Comparison of ENCODE assay signal across 14 cellular contexts in genomic region chr5:126455728-126456127, GRCh38.
"Had no signal": no experiment of that assay in that cellular context is flagged by ENCODE, and none has a peak within 500 bp of the region (broad histone marks: within the 10 kb centered on the region; RNA-seq: fewer than 3 reads in every experiment).

No MANE protein-coding gene starts in this region.

- H3K9me3 Mint-ChIP-seq: activated naive CD8-positive, alpha-beta T cell treated with anti-CD3 and anti-CD28 coated beads, Interleukin-2, amount 50 U/mL, for 24 hours; stimulated activated naive CD8-positive, alpha-beta T cell treated with anti-CD3 and anti-CD28 coated beads, Interleukin-15, Interleukin-2, amounts not matched to agents 100 ng/mL and 50 ng/mL, for 24 hours had no signal

- H3K27ac Mint-ChIP-seq: activated CD8-positive, alpha-beta T cell treated with anti-CD3 and anti-CD28 coated beads for 36 hours; activated naive CD8-positive, alpha-beta T cell treated with anti-CD3 and anti-CD28 coated beads, Interleukin-2, amount 50 U/mL, for 24 hours; neural progenitor cell; stimulated activated naive CD8-positive, alpha-beta T cell treated with anti-CD3 and anti-CD28 coated beads, Interleukin-15, Interleukin-2, amounts not matched to agents 100 ng/mL and 50 ng/mL, for 24 hours had no signal

- H3K36me3 ChIP-seq: gastrocnemius medialis, neural progenitor cell, pancreas, thoracic aorta had no signal

- H3K4me3 Mint-ChIP-seq: activated CD4-positive, alpha-beta T cell treated with anti-CD3 and anti-CD28 coated beads for 36 hours; activated CD8-positive, alpha-beta T cell treated with anti-CD3 and anti-CD28 coated beads for 36 hours; activated naive CD8-positive, alpha-beta T cell treated with anti-CD3 and anti-CD28 coated beads, Interleukin-2, amount 50 U/mL, for 24 hours; neural progenitor cell; stimulated activated naive CD8-positive, alpha-beta T cell treated with anti-CD3 and anti-CD28 coated beads, Interleukin-15, Interleukin-2, amounts not matched to agents 100 ng/mL and 50 ng/mL, for 24 hours had no signal

- H3K36me3 Mint-ChIP-seq: neural progenitor cell had no signal

- H3K4me1 Mint-ChIP-seq: neural progenitor cell had no signal

- FAIRE-seq: endometrium, pancreas, urothelium cell line had no signal

- ATAC-seq: activated CD4-positive, alpha-beta T cell treated with anti-CD3 and anti-CD28 coated beads for 36 hours; activated CD8-positive, alpha-beta T cell treated with anti-CD3 and anti-CD28 coated beads for 36 hours; activated naive CD8-positive, alpha-beta T cell treated with anti-CD3 and anti-CD28 coated beads, Interleukin-2, amount 50 U/mL, for 24 hours; gastrocnemius medialis; pancreas had no signal

- DNase-seq: activated CD4-positive, alpha-beta T cell treated with anti-CD3 and anti-CD28 coated beads for 36 hours; activated CD8-positive, alpha-beta memory T cell treated with anti-CD3 and anti-CD28 coated beads, Interleukin-2, amount 50 U/mL, for 4 hours; activated CD8-positive, alpha-beta T cell treated with anti-CD3 and anti-CD28 coated beads for 36 hours; activated naive CD8-positive, alpha-beta T cell treated with anti-CD3 and anti-CD28 coated beads, Interleukin-2, amount 50 U/mL, for 24 hours; gastrocnemius medialis; islet precursor cell; pancreas; stimulated activated CD4-positive, alpha-beta T cell treated with anti-CD3 and anti-CD28 coated beads, Interleukin-4, amount 100 ng/mL, for 1 hour; T-helper 9 cell had no signal

- H3K9me3 ChIP-seq: gastrocnemius medialis, pancreas, thoracic aorta had no signal

- H3K27me3 Mint-ChIP-seq: activated CD4-positive, alpha-beta T cell treated with anti-CD3 and anti-CD28 coated beads for 36 hours; activated CD8-positive, alpha-beta T cell treated with anti-CD3 and anti-CD28 coated beads for 36 hours; activated naive CD8-positive, alpha-beta T cell treated with anti-CD3 and anti-CD28 coated beads, Interleukin-2, amount 50 U/mL, for 24 hours; stimulated activated naive CD8-positive, alpha-beta T cell treated with anti-CD3 and anti-CD28 coated beads, Interleukin-15, Interleukin-2, amounts not matched to agents 100 ng/mL and 50 ng/mL, for 24 hours had no signal

- H3K4me1 ChIP-seq: neural progenitor cell, pancreas had no signal

- H3K4me3 ChIP-seq: gastrocnemius medialis, neural progenitor cell, pancreas, thoracic aorta had no signal

- H3K27me3 ChIP-seq: gastrocnemius medialis, neural progenitor cell, pancreas had no signal

- H3K27ac ChIP-seq: gastrocnemius medialis, neural progenitor cell, pancreas, thoracic aorta had no signal
